Comparison of ENCODE assay signal across 21 cellular contexts in genomic region chr5:94857119-94857518, GRCh38.
DNase-seq lines count a peak whose midpoint lies in the region; TF ChIP-seq lines count a peak whose summit lies in the region.
"Had no signal": no experiment of that assay in that cellular context is flagged by ENCODE, and none has a peak within 500 bp of the region (broad histone marks: within the 10 kb centered on the region; RNA-seq: fewer than 3 reads in every experiment).

No MANE protein-coding gene starts in this region.

- no peaks in the 10 kb centered on the region for H3K9me3 ChIP-seq in A673 (ENCODE audit: low read depth, low read length, poor library complexity, severe bottlenecking)
- no peaks in the 10 kb centered on the region for H3K9me3 ChIP-seq in endodermal cell (ENCODE audit: control insufficient read depth, low read length)
- H3K9me3 ChIP-seq: BLaER1 treated with 17β-estradiol and CSF1 and Interleukin-3, amounts not matched to agents 10 nM and 100 nM; Caco-2 had no signal

- no peaks in the 10 kb centered on the region for H3K36me3 Mint-ChIP-seq in endodermal cell (ENCODE audit: low read depth)
- H3K36me3 Mint-ChIP-seq: CD4-positive, alpha-beta memory T cell had no signal

- WGBS in endodermal cell (ENCODE audit: insufficient coverage in 1 of 2, insufficient read length in 1 of 2), 2 experiments = 80 to 86% methylated on average over 1 to 2 of the region's 2 CpGs

- H3K4me3 ChIP-seq in A673 (ENCODE audit: low read depth, low read length, poor library complexity, severe bottlenecking) (no peak overlapping the region), endodermal cell (ENCODE audit: low read length) (no peak overlapping the region)
- H3K4me3 ChIP-seq: BLaER1 treated with 17β-estradiol and CSF1 and Interleukin-3, amounts not matched to agents 10 nM and 100 nM; K562 had no signal

- no TSS peak for BruUV-seq in A673 (replicated peaks; lab: Mats Ljungman, UMichigan)

- peaks cover 10% of the 10 kb centered on the region for H3K4me1 ChIP-seq in A673 (ENCODE audit: insufficient read depth, low read length, poor library complexity, severe bottlenecking)
- H3K4me1 ChIP-seq in endodermal cell (ENCODE audit: control insufficient read depth, insufficient read depth, low read length) = no peaks in the 10 kb centered on the region
- H3K4me1 ChIP-seq: BLaER1 treated with 17β-estradiol and CSF1 and Interleukin-3, amounts not matched to agents 10 nM and 100 nM; Caco-2 had no signal

- H3K9ac ChIP-seq in endodermal cell (ENCODE audit: extremely low read depth, low read length, poor library complexity, severe bottlenecking) = no peak overlapping the region
- H3K9ac ChIP-seq: BLaER1 treated with 17β-estradiol and CSF1 and Interleukin-3, amounts not matched to agents 10 nM and 100 nM had no signal

- H3K27ac ChIP-seq in A673 (ENCODE audit: low read depth, low read length, poor library complexity, severe bottlenecking) (no peak overlapping the region), endodermal cell (ENCODE audit: low read depth, low read length) (no peak overlapping the region)
- H3K27ac ChIP-seq: 22Rv1; BLaER1 treated with 17β-estradiol and CSF1 and Interleukin-3, amounts not matched to agents 10 nM and 100 nM; HL-60 had no signal

- CTCF ChIA-PET in A673 (lab: Charles Lee) = no interaction called here

- no peaks in the 10 kb centered on the region for H3K27me3 Mint-ChIP-seq in endodermal cell (ENCODE audit: insufficient read depth)

- no peaks in the 10 kb centered on the region for H3K9me3 Mint-ChIP-seq in endodermal cell
- H3K9me3 Mint-ChIP-seq: CD4-positive, alpha-beta memory T cell; H9 had no signal

- H3K4me1 Mint-ChIP-seq in endodermal cell = no peaks in the 10 kb centered on the region
- H3K4me1 Mint-ChIP-seq: CD4-positive, alpha-beta memory T cell had no signal

- no peaks in the 10 kb centered on the region for H3K36me3 ChIP-seq in A673 (ENCODE audit: insufficient read depth, low read length, poor library complexity, severe bottlenecking)
- no peaks in the 10 kb centered on the region for H3K36me3 ChIP-seq in endodermal cell (ENCODE audit: control insufficient read depth, insufficient read depth, low read length)

- intact Hi-C loops in A673 (cut with micrococcal nuclease; ENCODE audit: unreplicated experiment) = no loop called here

- POLR2A ChIA-PET in A673 (lab: Charles Lee; ENCODE audit: low non-redundant PET) = no interaction called here

- in situ Hi-C loops in KBM-7 (cut with MboI; ENCODE audit: low pct_unique_long_range_greater_than_20kb, low sequenced_read_pairs) = no loop called here

- DNase-seq in DMS53 (lab: John Stamatoyannopoulos, UW) (peak; percentile 12), DMS53 treated with DMSO at 0.1 percent for 48 hours (lab: John Stamatoyannopoulos, UW; ENCODE audit: unreplicated experiment) (no peak), A673 (ENCODE audit: low spot score) (peak; percentile 68), KBM-7 (peak; percentile 12), astrocyte of the hippocampus (ENCODE audit: low read depth, low spot score) (peak; percentile 3), endodermal cell (no peak), NCI-H2171 treated with DMSO at 0.1 percent for 48 hours (lab: John Stamatoyannopoulos, UW) (no peak), cerebellar nuclear complex (lab: John Stamatoyannopoulos, UW) (no peak)
- DNase-seq: Caco-2; CD4-positive, alpha-beta memory T cell; H9; NCI-H1092; NCI-H146; NCI-H2029 treated with DMSO at 0.1 percent for 48 hours; NCI-H446 treated with DMSO at 0.1 percent for 48 hours; NCI-H82; Right ventricle myocardium superior had no signal

- no peak for TF ChIP-seq CTCF in A673 (conservative IDR thresholded peaks at IDR 0.05; ENCODE audit: low read depth, low read length)
- no peak for TF ChIP-seq CTCF in endodermal cell (conservative IDR thresholded peaks at IDR 0.05)

- no peak overlapping the region for H3K4me3 Mint-ChIP-seq in endodermal cell
- H3K4me3 Mint-ChIP-seq: CD4-positive, alpha-beta memory T cell; H9 had no signal

- H3K27ac Mint-ChIP-seq in endodermal cell = no peak overlapping the region
- H3K27ac Mint-ChIP-seq: CD4-positive, alpha-beta memory T cell; H9 had no signal

- no peaks in the 10 kb centered on the region for H3K27me3 ChIP-seq in A673 (replicated peaks; ENCODE audit: insufficient read depth, low read depth, low read length, poor library complexity)
- no peaks in the 10 kb centered on the region for H3K27me3 ChIP-seq in endodermal cell (ENCODE audit: control insufficient read depth, insufficient read depth, low read length, poor library complexity, severe bottlenecking)
- H3K27me3 ChIP-seq: BLaER1 treated with 17β-estradiol and CSF1 and Interleukin-3, amounts not matched to agents 10 nM and 100 nM had no signal

Comparison
In these comparisons a context has a peak if more than half of its experiments do, and no peak if none do; other contexts are left out.
1. DNase-seq: peak in DMS53 (single experiment), A673 (single experiment), KBM-7 (single experiment) and astrocyte of the hippocampus (single experiment); none in DMS53 treated with DMSO at 0.1 percent for 48 hours (single experiment), endodermal cell (single experiment), NCI-H2171 treated with DMSO at 0.1 percent for 48 hours (single experiment) and cerebellar nuclear complex (0 of 2).